Comparison of ENCODE assay signal across 8 cellular contexts in the genomic region with DNA sequence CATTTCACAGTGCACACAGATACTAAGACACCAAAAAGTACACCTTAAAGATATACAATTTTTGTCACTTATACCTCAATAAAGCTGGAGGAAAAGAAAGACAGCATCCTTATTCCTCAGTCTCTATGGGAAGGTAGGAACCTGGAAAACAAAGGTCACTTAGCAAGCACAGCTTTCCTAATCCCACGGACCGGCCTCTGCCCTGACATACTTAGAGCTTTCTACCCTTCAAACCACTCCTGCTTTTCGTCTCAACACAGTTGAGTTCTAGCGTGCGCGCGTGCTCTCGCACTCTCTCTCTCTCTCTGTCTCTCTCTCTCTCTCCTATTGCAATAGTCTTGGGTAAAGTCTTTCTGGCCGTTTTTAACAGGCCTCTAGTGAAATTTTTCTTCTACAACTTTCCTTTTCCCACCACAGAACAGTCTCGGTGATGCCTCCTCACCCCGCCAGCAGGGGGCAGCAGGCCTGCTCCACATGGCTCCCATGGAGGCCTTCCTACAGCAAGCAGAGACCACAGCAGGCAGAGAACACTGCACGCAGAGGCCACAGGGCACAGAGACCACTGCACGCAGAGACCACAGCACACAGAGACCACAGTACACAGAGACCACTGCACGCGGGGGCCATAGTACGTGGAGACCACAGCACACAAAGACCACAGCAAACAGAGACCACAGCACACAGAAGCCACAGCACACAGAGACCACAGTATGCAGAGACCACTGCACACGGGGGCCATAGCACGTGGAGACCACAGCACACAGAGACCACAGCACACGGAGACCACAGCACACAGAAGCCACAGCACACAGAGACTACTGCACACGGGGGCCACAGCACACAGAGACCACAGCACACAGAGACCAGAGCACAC.
DNase-seq lines count a peak whose midpoint lies in the region; ATAC-seq and TF ChIP-seq lines count a peak whose summit lies in the region.

No MANE protein-coding gene starts in this region.

- H2BK12ac ChIP-seq in mesenchymal stem cell (ENCODE audit: low read length in 2 of 2), result no peak overlapping the region

- intact Hi-C loops in adrenal gland (cut with DNase I), result no loop called here

- H2BK120ac ChIP-seq in mesenchymal stem cell (ENCODE audit: low read depth, low read length), result no peak overlapping the region

- 73 to 78% (median 74%) methylated on average over 16 to 20 of the region's 20 CpGs for WGBS in adrenal gland, 4 donors
- 73% methylated on average over 20 of the region's 20 CpGs for WGBS in mesenchymal stem cell

- H3K27ac ChIP-seq in adrenal gland, result no peak overlapping the region
- H3K27ac ChIP-seq in mesenchymal stem cell (ENCODE audit: low read length, poor library complexity, severe bottlenecking), result no peak overlapping the region

- DNase-seq in COLO829 (ENCODE audit: low spot score) (peak; percentile 53), GM19240 (ENCODE audit: insufficient read length, low spot score) (peak; percentile 14), T follicular helper cell (ENCODE audit: low read depth) (peak; percentile 36), adrenal gland (peak; percentile 28 to 62 (median 37)), mesenchymal stem cell (peak; percentile 7), type B pancreatic cell (ENCODE audit: extremely low spot score, unreplicated experiment) (no peak), G401 (ENCODE audit: low spot score) (no peak)

- no peaks in the 10 kb centered on the region for H3K36me3 Mint-ChIP-seq in type B pancreatic cell

- no peaks in the 10 kb centered on the region for H3K36me3 ChIP-seq in adrenal gland (replicated peaks in 1 of 2)
- no peaks in the 10 kb centered on the region for H3K36me3 ChIP-seq in mesenchymal stem cell (ENCODE audit: control insufficient read depth in 1 of 2, insufficient read depth in 2 of 2, low read depth in 1 of 2, low read length in 2 of 2)

- ATAC-seq in HG03432 (IDR thresholded peaks at IDR 0.05; ENCODE audit: unreplicated experiment), result peak; percentile 90

- no peak overlapping the region for H3K27ac Mint-ChIP-seq in type B pancreatic cell

- no peaks in the 10 kb centered on the region for H3K27me3 Mint-ChIP-seq in type B pancreatic cell

- H2AFZ ChIP-seq in mesenchymal stem cell (ENCODE audit: low read depth, low read length), result no peak overlapping the region

- in situ Hi-C loops in G401 (cut with HindIII; ENCODE audit: low sequenced_read_pairs), result no loop called here

- H3K14ac ChIP-seq in mesenchymal stem cell (ENCODE audit: low read length in 2 of 2), result peak overlapping the region in 1 of 2 experiments; percentile 6

- H4K91ac ChIP-seq in mesenchymal stem cell (ENCODE audit: low read length), result no peak overlapping the region

- H3K9me3 Mint-ChIP-seq in type B pancreatic cell, result no peaks in the 10 kb centered on the region

- no peak overlapping the region for H3K4me3 ChIP-seq in adrenal gland
- H3K4me3 ChIP-seq in mesenchymal stem cell (ENCODE audit: insufficient read depth in 1 of 2, low read depth in 1 of 2, low read length in 2 of 2), result no peak overlapping the region

- H3K18ac ChIP-seq in mesenchymal stem cell (ENCODE audit: low read depth in 1 of 2, low read length in 2 of 2), result no peak overlapping the region

- H3K9ac ChIP-seq in mesenchymal stem cell (ENCODE audit: low read length), result no peak overlapping the region

- no peaks in the 10 kb centered on the region for H3K27me3 ChIP-seq in adrenal gland
- peaks cover 0 to 5% of the 10 kb centered on the region in 2 experiments for H3K27me3 ChIP-seq in mesenchymal stem cell (ENCODE audit: control insufficient read depth in 1 of 2, insufficient read depth in 1 of 2, low read length in 2 of 2)

- no peak overlapping the region for H3K4ac ChIP-seq in mesenchymal stem cell (ENCODE audit: low read depth in 1 of 2, low read length in 2 of 2)

- no peaks in the 10 kb centered on the region for H3K79me1 ChIP-seq in mesenchymal stem cell (replicated peaks; ENCODE audit: low read length, poor library complexity, severe bottlenecking)

- no peak overlapping the region for H2AK5ac ChIP-seq in mesenchymal stem cell (ENCODE audit: low read length, severe bottlenecking)

- TF ChIP-seq CTCF in adrenal gland (IDR thresholded peaks at IDR 0.05) (peak; percentile 21 to 55 (median 44)), type B pancreatic cell (conservative IDR thresholded peaks at IDR 0.05) (peak; percentile 75)

- no peak overlapping the region for H3K4me3 Mint-ChIP-seq in type B pancreatic cell

- no peak overlapping the region for H2BK5ac ChIP-seq in mesenchymal stem cell (ENCODE audit: low read depth, low read length, poor library complexity, severe bottlenecking)

- no peaks in the 10 kb centered on the region for H3K4me1 ChIP-seq in adrenal gland (replicated peaks in 1 of 2)
- no peaks in the 10 kb centered on the region for H3K4me1 ChIP-seq in mesenchymal stem cell (ENCODE audit: control insufficient read depth, insufficient read depth, low read depth, low read length)

- H4K8ac ChIP-seq in mesenchymal stem cell (ENCODE audit: low read length), result no peak overlapping the region

- no peak overlapping the region for H3K23ac ChIP-seq in mesenchymal stem cell (ENCODE audit: low read length in 2 of 2)

- no peak for TF ChIP-seq POLR2A in adrenal gland (IDR thresholded peaks at IDR 0.05)

- H3K9me3 ChIP-seq in adrenal gland (replicated peaks in 1 of 3) (no peaks in the 10 kb centered on the region), mesenchymal stem cell (ENCODE audit: control insufficient read depth, low read length) (no peaks in the 10 kb centered on the region)

- no peaks in the 10 kb centered on the region for H3K4me1 Mint-ChIP-seq in type B pancreatic cell (ENCODE audit: unreplicated experiment)

- H2BK15ac ChIP-seq in mesenchymal stem cell (ENCODE audit: low read depth, poor library complexity, severe bottlenecking), result no peak overlapping the region

- H3K4me2 ChIP-seq in mesenchymal stem cell (ENCODE audit: low read length, poor library complexity, severe bottlenecking), result no peak overlapping the region

Comparison
In these comparisons a context has a peak if more than half of its experiments do, and no peak if none do; other contexts are left out.
1. DNase-seq: peak in COLO829 (single experiment), GM19240 (single experiment), T follicular helper cell (single experiment), adrenal gland (7 of 7) and mesenchymal stem cell (single experiment); none in type B pancreatic cell (single experiment) and G401 (single experiment).